In the genomic region with DNA sequence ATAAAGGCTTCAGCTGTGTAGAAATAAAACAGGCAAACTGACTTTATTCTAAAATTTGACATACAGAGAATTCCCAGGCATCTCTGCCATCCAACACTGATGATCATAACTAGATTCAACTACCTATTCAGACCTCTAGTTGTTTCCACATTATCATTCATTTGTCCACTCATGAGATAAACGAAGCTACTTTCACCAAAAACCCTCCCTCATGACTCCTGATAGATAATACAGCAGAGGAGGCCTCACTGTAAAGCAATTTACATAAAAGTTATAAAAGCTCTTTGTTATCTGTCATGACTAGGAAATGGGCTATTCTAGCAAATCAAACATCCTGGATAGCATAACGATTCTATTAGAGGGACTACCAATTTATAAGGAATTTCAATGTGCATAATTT, we compare ENCODE assay signal across 16 cellular contexts. TPM values are rescaled to one million over a fixed set of nuclear protein-coding genes. Genes with fewer than 3 reads are reported as not detected.
DNase-seq lines count a peak whose midpoint lies in the region; ATAC-seq, FAIRE-seq and TF ChIP-seq lines count a peak whose summit lies in the region.
"Had no signal": no experiment of that assay in that cellular context is flagged by ENCODE, and none has a peak within 500 bp of the region (broad histone marks: within the 10 kb centered on the region; RNA-seq: fewer than 3 reads in every experiment).

No MANE protein-coding gene starts in this region.

- CTCF ChIA-PET in MCF 10A (lab: Yijun Ruan, JAX) = interaction anchor here (0.6 to 1.3 kb wide), 3 partner anchors 104 to 721 kb away, joined by 3 read pairs; no protein-coding TSS in a partner anchor

- TF ChIP-seq CTCF in MCF 10A (IDR thresholded peaks at IDR 0.05; ENCODE audit: unreplicated experiment) (no peak), breast epithelium (IDR thresholded peaks at IDR 0.05) (no peak), RWPE2 (IDR thresholded peaks at IDR 0.05; ENCODE audit: poor library complexity, severe bottlenecking) (no peak), osteocyte (IDR thresholded peaks at IDR 0.05) (no peak), vagina (IDR thresholded peaks at IDR 0.05) (no peak)

- peaks cover 28% of the 10 kb centered on the region for H3K4me1 Mint-ChIP-seq in MCF 10A (ENCODE audit: insufficient read depth, unreplicated experiment)
- peaks cover 40% of the 10 kb centered on the region for H3K4me1 Mint-ChIP-seq in osteocyte (ENCODE audit: unreplicated experiment)

- H3K27me3 ChIP-seq in breast epithelium (no peaks in the 10 kb centered on the region), RWPE2 (ENCODE audit: insufficient read depth, poor library complexity, severe bottlenecking) (no peaks in the 10 kb centered on the region), vagina (no peaks in the 10 kb centered on the region)
- H3K27me3 ChIP-seq: body of pancreas, sigmoid colon had no signal

- peak overlapping the region; percentile 25 for H3K27ac Mint-ChIP-seq in MCF 10A (ENCODE audit: low read depth, unreplicated experiment)
- H3K27ac Mint-ChIP-seq in osteocyte (ENCODE audit: unreplicated experiment) = no peak overlapping the region
- H3K27ac Mint-ChIP-seq: stimulated activated naive B cell treated with anti-CD40 and anti-IgM and Interleukin-4, amounts not matched to agents 10 μg/mL and 1 μg/mL and 100 μg/mL, for 72 hours had no signal

- H3K36me3 Mint-ChIP-seq in MCF 10A (ENCODE audit: insufficient read depth, unreplicated experiment) (no peaks in the 10 kb centered on the region), osteocyte (ENCODE audit: unreplicated experiment) (peaks cover 2% of the 10 kb centered on the region)
- H3K36me3 Mint-ChIP-seq: stimulated activated naive B cell treated with anti-CD40 and anti-IgM and Interleukin-4, amounts not matched to agents 10 μg/mL and 1 μg/mL and 100 μg/mL, for 72 hours had no signal

- no peak for TF ChIP-seq POLR2A in breast epithelium (IDR thresholded peaks at IDR 0.05)
- TF ChIP-seq POLR2A in erythroblast (IDR thresholded peaks at IDR 0.05; ENCODE audit: low read length) = no peak
- TF ChIP-seq POLR2A in vagina (IDR thresholded peaks at IDR 0.05) = no peak

- POLR2A ChIA-PET in MCF 10A (lab: Yijun Ruan, JAX) = interaction anchor here (0.7 to 9.8 kb wide), 9 partner anchors 9 to 496 kb away, joined by 3 to 119 read pairs (median 4); a partner anchor contains a TSS

- H3K9me3 Mint-ChIP-seq in MCF 10A (ENCODE audit: unreplicated experiment) (no peaks in the 10 kb centered on the region), osteocyte (ENCODE audit: unreplicated experiment) (no peaks in the 10 kb centered on the region)
- H3K9me3 Mint-ChIP-seq: stimulated activated naive B cell treated with anti-CD40 and anti-IgM and Interleukin-4, amounts not matched to agents 10 μg/mL and 1 μg/mL and 100 μg/mL, for 72 hours had no signal

- ATAC-seq in RWPE2 (ENCODE audit: low read depth) (no peak), HG03460 (IDR thresholded peaks at IDR 0.05; ENCODE audit: unreplicated experiment) (no peak)
- ATAC-seq: body of pancreas; stimulated activated naive B cell treated with anti-CD40 and anti-IgM and Interleukin-4, amounts not matched to agents 10 μg/mL and 1 μg/mL and 100 μg/mL, for 72 hours had no signal

- H3K27ac ChIP-seq in breast epithelium (no peak overlapping the region), RWPE2 (ENCODE audit: poor library complexity, severe bottlenecking) (peak overlapping the region; percentile 96), vagina (no peak overlapping the region)
- H3K27ac ChIP-seq: sigmoid colon had no signal

- no peak overlapping the region for H3K4me3 Mint-ChIP-seq in MCF 10A (ENCODE audit: unreplicated experiment)
- no peak overlapping the region for H3K4me3 Mint-ChIP-seq in osteocyte (ENCODE audit: unreplicated experiment)
- H3K4me3 Mint-ChIP-seq: stimulated activated naive B cell treated with anti-CD40 and anti-IgM and Interleukin-4, amounts not matched to agents 10 μg/mL and 1 μg/mL and 100 μg/mL, for 72 hours had no signal

- FAIRE-seq in RCC 7860 (lab: Jason Lieb, UNC) = no peak

- H3K36me3 ChIP-seq in breast epithelium (no peaks in the 10 kb centered on the region), RWPE2 (ENCODE audit: low read depth) (no peaks in the 10 kb centered on the region), vagina (no peaks in the 10 kb centered on the region)
- H3K36me3 ChIP-seq: sigmoid colon had no signal

- no peaks in the 10 kb centered on the region for H3K9me3 ChIP-seq in breast epithelium
- no peaks in the 10 kb centered on the region for H3K9me3 ChIP-seq in RWPE2 (ENCODE audit: severe bottlenecking)
- H3K9me3 ChIP-seq in vagina = no peaks in the 10 kb centered on the region
- H3K9me3 ChIP-seq: body of pancreas, sigmoid colon had no signal

- no peaks in the 10 kb centered on the region for H3K4me1 ChIP-seq in breast epithelium
- peaks cover 84% of the 10 kb centered on the region for H3K4me1 ChIP-seq in RWPE2 (ENCODE audit: insufficient read depth, poor library complexity, severe bottlenecking)
- peaks cover 53% of the 10 kb centered on the region for H3K4me1 ChIP-seq in vagina

- intact Hi-C loops in MCF 10A (cut with micrococcal nuclease) (no loop called here), breast epithelium (cut with DNase I; ENCODE audit: low total_unique reads) (no loop called here), vagina (cut with DNase I) (loop anchor here (10.0 kb wide), 1 partner anchor 58 kb away; no protein-coding TSS in a partner anchor)

- H3K27me3 Mint-ChIP-seq in MCF 10A (ENCODE audit: insufficient read depth, unreplicated experiment) (no peaks in the 10 kb centered on the region), osteocyte (ENCODE audit: unreplicated experiment) (no peaks in the 10 kb centered on the region)
- H3K27me3 Mint-ChIP-seq: stimulated activated naive B cell treated with anti-CD40 and anti-IgM and Interleukin-4, amounts not matched to agents 10 μg/mL and 1 μg/mL and 100 μg/mL, for 72 hours had no signal

- DNase-seq in MCF 10A (ENCODE audit: unreplicated experiment) (no peak), breast epithelium (ENCODE audit: low spot score in 2 of 2) (no peak), RWPE2 (ENCODE audit: low spot score) (no peak), erythroblast (lab: John Stamatoyannopoulos, UW) (peak; percentile 27 to 51), osteocyte (ENCODE audit: extremely low spot score, unreplicated experiment) (no peak), vagina (ENCODE audit: extremely low spot score in 2 of 2) (no peak), RCC 7860 (ENCODE audit: low spot score) (no peak)
- DNase-seq: body of pancreas; DMS153; H7; NCI-H1417; NCI-H2227 treated with DMSO at 0.1 percent for 48 hours; sigmoid colon; stimulated activated CD4-positive, alpha-beta T cell treated with anti-CD3 and anti-CD28 coated beads, Interleukin-4, amount 100 ng/mL, for 4 hours; stimulated activated naive B cell treated with anti-CD40 and anti-IgM and Interleukin-4, amounts not matched to agents 10 μg/mL and 1 μg/mL and 100 μg/mL, for 72 hours had no signal

- H3K4me3 ChIP-seq in breast epithelium (no peak overlapping the region), RWPE2 (ENCODE audit: severe bottlenecking) (no peak overlapping the region), vagina (no peak overlapping the region)
- H3K4me3 ChIP-seq: body of pancreas, sigmoid colon had no signal

- no TSS peak for BruUV-seq in MCF 10A (replicated peaks; lab: Mats Ljungman, UMichigan)

RNA-seq across cellular contexts. Expression of a gene that starts 19.6 kb away (rescaled TPM):
- 22.0 and 22.6 TPM in 2 replicates for total RNA-seq in MCF 10A (2022)
- total RNA-seq in breast epithelium = 10 to 100 TPM; 13.8 to 27.5 (median 19.4) TPM
- 19.3 and 22.9 TPM in 2 replicates for total RNA-seq in osteocyte
- total RNA-seq in vagina = 25.3 TPM

RNA-seq across cellular contexts. Expression of a gene that starts 36.6 kb away (rescaled TPM):
- 9.6 and 13.0 TPM in 2 replicates for total RNA-seq in MCF 10A (2022)
- total RNA-seq in breast epithelium = 10 to 100 TPM in 2 of 3 donors, 1 to 10 TPM in 1; 7.9 to 12.6 (median 10.5) TPM
- 14.8 and 18.2 TPM in 2 replicates for total RNA-seq in osteocyte
- 5.2 TPM for total RNA-seq in vagina

RNA-seq across cellular contexts. Expression of a gene that starts 38.3 kb away (rescaled TPM):
- total RNA-seq in MCF 10A (2022) (not detected in 2 replicates), breast epithelium (not detected), osteocyte (not detected in 2 replicates), vagina (not detected)
- total RNA-seq: body of pancreas, sigmoid colon had no signal

RNA-seq across cellular contexts. Expression of a gene that starts 59.0 kb away (rescaled TPM):
- total RNA-seq in MCF 10A (2022) (24.3 and 36.2 TPM in 2 replicates), breast epithelium (10 to 100 TPM; 15.2 to 32.1 (median 18.2) TPM), osteocyte (10.7 and 11.8 TPM in 2 replicates), vagina (25.8 TPM)

Comparison
In these comparisons a context has a peak if more than half of its experiments do, and no peak if none do; other contexts are left out.
1. DNase-seq: peak in erythroblast (2 of 2); none in MCF 10A (single experiment), breast epithelium (0 of 2), RWPE2 (single experiment), osteocyte (single experiment), vagina (0 of 2) and RCC 7860 (single experiment).